Comparison of ENCODE assay signal across 27 cellular contexts in the genomic region with DNA sequence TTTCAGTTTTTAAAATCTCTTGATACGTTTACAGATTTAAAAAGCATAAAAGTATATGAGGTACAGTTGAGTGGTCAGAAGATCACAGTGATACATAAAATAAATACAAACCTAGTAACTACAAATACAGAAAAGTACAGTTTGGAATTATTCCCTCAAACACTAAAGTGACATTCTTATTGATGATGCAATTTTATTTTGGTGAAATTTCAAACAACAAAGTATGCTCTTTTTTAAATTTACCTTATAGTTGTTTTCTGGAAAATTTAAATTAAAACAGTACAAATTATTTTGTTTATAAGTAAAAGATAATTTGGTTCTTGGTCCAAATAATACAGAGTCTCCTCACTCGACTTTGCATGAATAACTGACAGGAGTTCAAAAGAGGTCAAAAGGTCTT.
"Had no signal": no experiment of that assay in that cellular context is flagged by ENCODE, and none has a peak within 500 bp of the region (broad histone marks: within the 10 kb centered on the region; RNA-seq: fewer than 3 reads in every experiment).

No MANE protein-coding gene starts in this region.

- H3K4me1 ChIP-seq: breast epithelium, colonic mucosa had no signal

- ATAC-seq: activated CD4-positive, alpha-beta T cell treated with anti-CD3 and anti-CD28 coated beads for 36 hours; activated CD8-positive, alpha-beta memory T cell treated with anti-CD3 and anti-CD28 coated beads, Interleukin-2, amount 10 ng/mL, durations not matched to agents 7 days and 5 days; activated CD8-positive, alpha-beta T cell treated with anti-CD3 and anti-CD28 coated beads, Interleukin-2, amount 10 ng/mL, durations not matched to agents 7 days and 5 days; activated naive CD4-positive, alpha-beta T cell treated with anti-CD3 and anti-CD28 coated beads, Interleukin-2, amount 50 U/mL, for 72 hours; esophagus mucosa; heart left ventricle had no signal

- H3K36me3 ChIP-seq: ascending aorta, breast epithelium, cardiac muscle cell, colonic mucosa, heart left ventricle had no signal

- H3K4me3 ChIP-seq: ascending aorta, breast epithelium, cardiac muscle cell, colonic mucosa, heart left ventricle had no signal

- FAIRE-seq: frontal cortex had no signal

- H3K27ac ChIP-seq: ascending aorta, breast epithelium, cardiac muscle cell, colonic mucosa, heart left ventricle had no signal

- H3K27me3 ChIP-seq: ascending aorta, breast epithelium, cardiac muscle cell, colonic mucosa, heart left ventricle had no signal

- H3K9me3 ChIP-seq: ascending aorta, breast epithelium, colonic mucosa, heart left ventricle had no signal

- DNase-seq: activated CD4-positive, alpha-beta memory T cell treated with anti-CD3 and anti-CD28 coated beads for 36 hours; activated CD4-positive, alpha-beta T cell treated with anti-CD3 and anti-CD28 coated beads for 36 hours; activated CD4-positive, alpha-beta T cell treated with anti-CD3 and anti-CD28 coated beads, Interleukin-2, amount 10 ng/mL, durations not matched to agents 24 days and 14 days; activated CD4-positive, CD25-positive, alpha-beta regulatory T cell; activated CD4-positive, CD25-positive, alpha-beta regulatory T cell treated with anti-CD3 and anti-CD28 coated beads, Interleukin-2, amount 50 U/mL, for 72 hours; activated CD8-positive, alpha-beta memory T cell treated with anti-CD3 and anti-CD28 coated beads, Interleukin-2, amount 10 ng/mL, durations not matched to agents 7 days and 5 days; activated CD8-positive, alpha-beta memory T cell treated with anti-CD3 and anti-CD28 coated beads, Interleukin-2, amount 50 U/mL, for 4 hours; activated CD8-positive, alpha-beta T cell treated with anti-CD3 and anti-CD28 coated beads, Interleukin-2, amount 10 ng/mL, durations not matched to agents 7 days and 5 days; activated effector memory CD4-positive, alpha-beta T cell treated with anti-CD3 and anti-CD28 coated beads, Interleukin-2, amount 50 U/mL, for 16 hours; activated naive CD4-positive, alpha-beta T cell treated with anti-CD3 and anti-CD28 coated beads for 36 hours; activated naive CD8-positive, alpha-beta T cell treated with anti-CD3 and anti-CD28 coated beads, Interleukin-2, amount 10 ng/mL, durations not matched to agents 7 days and 5 days; activated T-cell treated with anti-CD3 and anti-CD28 coated beads, Interleukin-2, amount 50 U/mL, for 1 hour; activated T-cell treated with anti-CD3 and anti-CD28 coated beads, Interleukin-2, amount 50 U/mL, for 48 hours; central memory CD4-positive, alpha-beta T cell; cerebellar nuclear complex; colonic mucosa; effector CD8-positive, alpha-beta T cell; foreskin fibroblast; glutamatergic neuron; heart left ventricle; T-helper 2 cell had no signal
